ENCODE assay signal across 20 cellular contexts in genomic region chr2:181264016-181264415, GRCh38.
DNase-seq lines count a peak whose midpoint lies in the region; ATAC-seq, FAIRE-seq and TF ChIP-seq lines count a peak whose summit lies in the region.
"Had no signal": no experiment of that assay in that cellular context is flagged by ENCODE, and none has a peak within 500 bp of the region (broad histone marks: within the 10 kb centered on the region; RNA-seq: fewer than 3 reads in every experiment).

No MANE protein-coding gene starts in this region.

- FAIRE-seq in urothelium cell line (lab: Jason Lieb, UNC), result no peak
- FAIRE-seq: A204.1, G401.6 had no signal

- WGBS in SK-N-SH (ENCODE audit: low lambda C conversion rate), result 79% methylated on average over 1 of the region's 1 CpG

- H3K79me2 ChIP-seq in SK-N-SH (ENCODE audit: insufficient read depth), result no peaks in the 10 kb centered on the region

- no peak overlapping the region for H3K4me3 ChIP-seq in SK-N-SH (ENCODE audit: low read depth in 2 of 2, low read length in 1 of 2)
- no peak overlapping the region for H3K4me3 ChIP-seq in NT2/D1 (ENCODE audit: insufficient read length, low read depth)
- no peak overlapping the region for H3K4me3 ChIP-seq in mucosa of descending colon
- H3K4me3 ChIP-seq: BLaER1, MG63 had no signal

- in situ Hi-C loops in GM13976 (cut with MboI; ENCODE audit: low sequenced_read_pairs, unreplicated experiment), result no loop called here

- intact Hi-C loops in mucosa of descending colon (cut with DNase I, micrococcal nuclease), result no loop called here

- no peak for TF ChIP-seq RAD21 in SK-N-SH (IDR thresholded peaks at IDR 0.05; ENCODE audit: low read length)

- no peak for ATAC-seq in SK-N-SH treated with all-trans-retinoic acid at 6 μM for 48 hours
- no peak for ATAC-seq in GM19395 (IDR thresholded peaks at IDR 0.05; ENCODE audit: unreplicated experiment)
- ATAC-seq in mucosa of descending colon, result no peak
- ATAC-seq: CD8-positive, alpha-beta T cell had no signal

- TF ChIP-seq EP300 in SK-N-SH (IDR thresholded peaks at IDR 0.05; ENCODE audit: borderline replicate concordance in 1 of 2, low read depth in 1 of 2, low read length in 1 of 2), result no peak

- H2AFZ ChIP-seq in SK-N-SH (ENCODE audit: low read depth), result 0 out of 2 replicates have a peak overlapping the region, but pooled peaks have one; percentile 29

- H4K20me1 ChIP-seq in SK-N-SH (ENCODE audit: insufficient read depth), result no peaks in the 10 kb centered on the region
- H4K20me1 ChIP-seq: BLaER1 had no signal

- no peak overlapping the region for H3K9ac ChIP-seq in SK-N-SH
- no peak overlapping the region for H3K9ac ChIP-seq in NT2/D1 (ENCODE audit: insufficient read length, low read depth)
- H3K9ac ChIP-seq: BLaER1 had no signal

- H3K4me2 ChIP-seq in SK-N-SH, result no peak overlapping the region
- H3K4me2 ChIP-seq: BLaER1 had no signal

- TF ChIP-seq CTCF in SK-N-SH (IDR thresholded peaks at IDR 0.05) (no peak), GM13976 (IDR thresholded peaks at IDR 0.05; ENCODE audit: borderline replicate concordance, control extremely low read depth, extremely low read depth, insufficient read depth, missing control alignments) (no peak), mucosa of descending colon (IDR thresholded peaks at IDR 0.05) (no peak)

- H3K36me3 ChIP-seq in SK-N-SH (replicated peaks in 1 of 2; ENCODE audit: control insufficient read depth in 1 of 2, insufficient read depth in 2 of 2, low read length in 1 of 2) (no peaks in the 10 kb centered on the region), NT2/D1 (ENCODE audit: insufficient read depth, insufficient read length, low read length) (no peaks in the 10 kb centered on the region), mucosa of descending colon (ENCODE audit: low read depth) (no peaks in the 10 kb centered on the region)
- H3K36me3 ChIP-seq: BLaER1, MG63 had no signal

- H3K4me1 ChIP-seq in SK-N-SH (ENCODE audit: control insufficient read depth in 1 of 2, insufficient read depth in 2 of 2, low read depth in 1 of 2, low read length in 1 of 2) (no peaks in the 10 kb centered on the region; a peak in 1 of 4 replicates), NT2/D1 (ENCODE audit: insufficient read depth, insufficient read length) (no peaks in the 10 kb centered on the region), mucosa of descending colon (ENCODE audit: low read depth) (no peaks in the 10 kb centered on the region)

- no peak for DNase-seq in SK-N-SH
- DNase-seq in NT2/D1 (ENCODE audit: low read depth, low spot score), result peak; percentile 5
- DNase-seq in iPS-NIHi7 (ENCODE audit: extremely low spot score), result peak; percentile 12
- DNase-seq in urothelium cell line (ENCODE audit: low spot score), result peak; percentile 9
- no peak for DNase-seq in GM13976 (ENCODE audit: low spot score)
- no peak for DNase-seq in mucosa of descending colon
- DNase-seq: CD8-positive, alpha-beta T cell; DND-41; GOT3; MG63; NCI-H1092; NCI-H2107; NCI-H510A; RPMI8226; SIG-M5 had no signal

- peaks cover 2% of the 10 kb centered on the region for H3F3A ChIP-seq in SK-N-SH (replicated peaks; ENCODE audit: insufficient read depth)

- CTCF ChIA-PET in SK-N-SH (lab: Yijun Ruan, JAX), result no interaction called here

- H3K27me3 ChIP-seq in SK-N-SH (ENCODE audit: insufficient read depth), result no peaks in the 10 kb centered on the region
- H3K27me3 ChIP-seq in NT2/D1 (ENCODE audit: insufficient read depth, insufficient read length), result no peaks in the 10 kb centered on the region
- H3K27me3 ChIP-seq: BLaER1, MG63 had no signal

- H3K9me2 ChIP-seq in SK-N-SH, result no peaks in the 10 kb centered on the region

- H3K27ac ChIP-seq in SK-N-SH (ENCODE audit: low read depth in 2 of 2, low read length in 1 of 2), result no peak overlapping the region
- H3K27ac ChIP-seq: BLaER1 had no signal

- H3K9me3 ChIP-seq in SK-N-SH (no peaks in the 10 kb centered on the region), NT2/D1 (ENCODE audit: insufficient read depth, low read length) (no peaks in the 10 kb centered on the region), mucosa of descending colon (no peaks in the 10 kb centered on the region)
- H3K9me3 ChIP-seq: BLaER1, MG63 had no signal

- POLR2A ChIA-PET in SK-N-SH (lab: Yijun Ruan, JAX), result no interaction called here

TF ChIP-seq in SK-N-SH, 30 proteins besides CTCF, POLR2A, EP300 and RAD21 (continues in another document):
- TF ChIP-seq ZBTB33 (IDR thresholded peaks at IDR 0.05; ENCODE audit: borderline replicate concordance, low read depth) (no peak), FOXJ3 (CRISPR knock-in tag; IDR thresholded peaks at IDR 0.05) (no peak), PBX3 (IDR thresholded peaks at IDR 0.05) (no peak), FOXM1 (IDR thresholded peaks at IDR 0.05; ENCODE audit: low read depth) (no peak), TAF1 (IDR thresholded peaks at IDR 0.05; ENCODE audit: borderline replicate concordance, low read depth, low read length) (no peak), FOSL2 (IDR thresholded peaks at IDR 0.05; ENCODE audit: borderline replicate concordance, low read depth) (no peak), ELF1 (IDR thresholded peaks at IDR 0.05) (no peak), MXI1 (IDR thresholded peaks at IDR 0.05; ENCODE audit: low read depth, low read length) (no peak)

TF ChIP-seq in SK-N-SH treated with all-trans-retinoic acid at 6 μM for 48 hours, 23 proteins besides CTCF, POLR2A, EP300 and RAD21 (continues in another document):
- TF ChIP-seq OSR1 (CRISPR knock-in tag; IDR thresholded peaks at IDR 0.05), result no peak
- TF ChIP-seq PATZ1 (CRISPR knock-in tag; IDR thresholded peaks at IDR 0.05; ENCODE audit: borderline replicate concordance), result no peak
- TF ChIP-seq ARNTL (CRISPR knock-in tag; IDR thresholded peaks at IDR 0.05; ENCODE audit: borderline replicate concordance, low read depth), result no peak
- TF ChIP-seq ZC3H10 (CRISPR knock-in tag; IDR thresholded peaks at IDR 0.05), result no peak
- TF ChIP-seq PPARA (CRISPR knock-in tag; IDR thresholded peaks at IDR 0.05; ENCODE audit: borderline replicate concordance), result no peak
- TF ChIP-seq ISL1 (CRISPR knock-in tag; IDR thresholded peaks at IDR 0.05), result no peak
- no peak for TF ChIP-seq RARB (CRISPR knock-in tag; IDR thresholded peaks at IDR 0.05)
- no peak for TF ChIP-seq ZNF565 (CRISPR knock-in tag; conservative IDR thresholded peaks at IDR 0.05; ENCODE audit: low read depth)
- TF ChIP-seq ESRRG (CRISPR knock-in tag; IDR thresholded peaks at IDR 0.05), result no peak
- TF ChIP-seq SNAI2 (CRISPR knock-in tag; IDR thresholded peaks at IDR 0.05), result no peak
- no peak for TF ChIP-seq TSHZ2 (CRISPR knock-in tag; IDR thresholded peaks at IDR 0.05)
- no peak for TF ChIP-seq ZNF8 (CRISPR knock-in tag; IDR thresholded peaks at IDR 0.05)
- no peak for TF ChIP-seq POU6F1 (CRISPR knock-in tag; IDR thresholded peaks at IDR 0.05; ENCODE audit: borderline replicate concordance, low read depth)

Comparison
In these comparisons a context has a peak if more than half of its experiments do, and no peak if none do; other contexts are left out.
1. DNase-seq: peak in NT2/D1 (single experiment), iPS-NIHi7 (single experiment) and urothelium cell line (single experiment); none in SK-N-SH (single experiment), GM13976 (single experiment) and mucosa of descending colon (0 of 3).